17 cellular contexts compared by ENCODE assay signal in genomic region chr12:124491310-124491709, GRCh38.
A peak's percentile ranks its signal among the peaks of the same experiment; 100 is the strongest.
DNase-seq lines count a peak whose midpoint lies in the region; ATAC-seq and TF ChIP-seq lines count a peak whose summit lies in the region.
"Had no signal": no experiment of that assay in that cellular context is flagged by ENCODE, and none has a peak within 500 bp of the region (broad histone marks: within the 10 kb centered on the region; RNA-seq: fewer than 3 reads in every experiment).

No MANE protein-coding gene starts in this region.

- no peaks in the 10 kb centered on the region for H3K27me3 Mint-ChIP-seq in activated naive CD8-positive, alpha-beta T cell treated with anti-CD3 and anti-CD28 coated beads for 36 hours
- no peaks in the 10 kb centered on the region for H3K27me3 Mint-ChIP-seq in activated naive CD8-positive, alpha-beta T cell treated with anti-CD3 and anti-CD28 coated beads, Interleukin-2, amount 50 U/mL, for 24 hours
- no peaks in the 10 kb centered on the region for H3K27me3 Mint-ChIP-seq in activated T-helper 17 cell treated with anti-CD3 and anti-CD28 coated beads, Interleukin-2, amount 50 U/mL, for 72 hours
- no peaks in the 10 kb centered on the region for H3K27me3 Mint-ChIP-seq in endodermal cell (ENCODE audit: insufficient read depth)

- no peak for DNase-seq in activated naive CD8-positive, alpha-beta T cell treated with anti-CD3 and anti-CD28 coated beads for 36 hours
- no peak for DNase-seq in activated naive CD8-positive, alpha-beta T cell treated with anti-CD3 and anti-CD28 coated beads, Interleukin-2, amount 50 U/mL, for 24 hours
- DNase-seq in endodermal cell (no peak), gastrocnemius medialis (no peak), NCI-H82 treated with DMSO at 0.1 percent for 48 hours (lab: John Stamatoyannopoulos, UW; ENCODE audit: unreplicated experiment) (no peak)
- DNase-seq: DND-41, GOT3, KG1, NCI-H1417 treated with DMSO at 0.1 percent for 48 hours, NCI-H2029, NCI-H2171 treated with DMSO at 0.1 percent for 48 hours, NCI-H774, PC-3 had no signal

- H3K9me3 Mint-ChIP-seq in activated naive CD8-positive, alpha-beta T cell treated with anti-CD3 and anti-CD28 coated beads for 36 hours: no peaks in the 10 kb centered on the region
- no peaks in the 10 kb centered on the region for H3K9me3 Mint-ChIP-seq in activated naive CD8-positive, alpha-beta T cell treated with anti-CD3 and anti-CD28 coated beads, Interleukin-2, amount 50 U/mL, for 24 hours
- no peaks in the 10 kb centered on the region for H3K9me3 Mint-ChIP-seq in activated T-helper 17 cell treated with anti-CD3 and anti-CD28 coated beads, Interleukin-2, amount 50 U/mL, for 72 hours
- H3K9me3 Mint-ChIP-seq in endodermal cell: no peaks in the 10 kb centered on the region

- H3K36me3 Mint-ChIP-seq in activated naive CD8-positive, alpha-beta T cell treated with anti-CD3 and anti-CD28 coated beads for 36 hours: peaks cover 20% of the 10 kb centered on the region
- peaks cover 11% of the 10 kb centered on the region for H3K36me3 Mint-ChIP-seq in activated naive CD8-positive, alpha-beta T cell treated with anti-CD3 and anti-CD28 coated beads, Interleukin-2, amount 50 U/mL, for 24 hours (ENCODE audit: low read depth)
- H3K36me3 Mint-ChIP-seq in activated T-helper 17 cell treated with anti-CD3 and anti-CD28 coated beads, Interleukin-2, amount 50 U/mL, for 72 hours (ENCODE audit: low read depth): peaks cover 14% of the 10 kb centered on the region
- H3K36me3 Mint-ChIP-seq in endodermal cell (ENCODE audit: low read depth): peaks cover 11% of the 10 kb centered on the region

- 93 to 96% methylated on average over 6 to 7 of the region's 7 CpGs for WGBS in endodermal cell (ENCODE audit: insufficient coverage in 1 of 2, insufficient read length in 1 of 2), 2 experiments

- intact Hi-C loops in gastrocnemius medialis (cut with DNase I; ENCODE audit: low total_unique reads): no loop called here

- H3K4me3 ChIP-seq in endodermal cell (ENCODE audit: low read length) (no peak overlapping the region), gastrocnemius medialis (no peak overlapping the region)

- no peak overlapping the region for H3K9ac ChIP-seq in endodermal cell (ENCODE audit: extremely low read depth, low read length, poor library complexity, severe bottlenecking)

- in situ Hi-C loops in gastrocnemius medialis (cut with MboI; ENCODE audit: low sequenced_read_pairs in 4 of 4): no loop called here

- H3K4me1 ChIP-seq in endodermal cell (ENCODE audit: control insufficient read depth, insufficient read depth, low read length): no peaks in the 10 kb centered on the region
- peaks cover 18 to 31% of the 10 kb centered on the region in 2 donors for H3K4me1 ChIP-seq in gastrocnemius medialis

- no peak for ATAC-seq in activated naive CD8-positive, alpha-beta T cell treated with anti-CD3 and anti-CD28 coated beads, Interleukin-2, amount 50 U/mL, for 24 hours
- no peak for ATAC-seq in activated T-helper 17 cell treated with anti-CD3 and anti-CD28 coated beads, Interleukin-2, amount 50 U/mL, for 72 hours (replicated peaks)
- ATAC-seq in gastrocnemius medialis: no peak
- no peak for ATAC-seq in GM19035 (IDR thresholded peaks at IDR 0.05; ENCODE audit: unreplicated experiment)
- no peak for ATAC-seq in HG02588 (IDR thresholded peaks at IDR 0.05; ENCODE audit: unreplicated experiment)
- ATAC-seq: PC-3 had no signal

- no peak for TF ChIP-seq POLR2A in gastrocnemius medialis (IDR thresholded peaks at IDR 0.05)

- TF ChIP-seq CTCF in endodermal cell (conservative IDR thresholded peaks at IDR 0.05) (no peak), gastrocnemius medialis (IDR thresholded peaks at IDR 0.05 in 4 of 5, conservative IDR thresholded peaks at IDR 0.05 in 1 of 5) (no peak)

- H3K36me3 ChIP-seq in endodermal cell (ENCODE audit: control insufficient read depth, insufficient read depth, low read length) (peaks cover 14% of the 10 kb centered on the region), gastrocnemius medialis (peaks cover 0 to 13% of the 10 kb centered on the region in 2 donors)

- H3K9me3 ChIP-seq in endodermal cell (ENCODE audit: control insufficient read depth, low read length) (no peaks in the 10 kb centered on the region), gastrocnemius medialis (no peaks in the 10 kb centered on the region)

- H3K27ac ChIP-seq in endodermal cell (ENCODE audit: low read depth, low read length) (no peak overlapping the region), gastrocnemius medialis (peak overlapping the region; percentile 29 to 66 (median 46))
- H3K27ac ChIP-seq: 22Rv1 had no signal

- H3K27me3 ChIP-seq in endodermal cell (ENCODE audit: control insufficient read depth, insufficient read depth, low read length, poor library complexity, severe bottlenecking) (no peaks in the 10 kb centered on the region), gastrocnemius medialis (no peaks in the 10 kb centered on the region)

- H3K4me1 Mint-ChIP-seq in activated naive CD8-positive, alpha-beta T cell treated with anti-CD3 and anti-CD28 coated beads for 36 hours: peaks cover 29% of the 10 kb centered on the region
- H3K4me1 Mint-ChIP-seq in activated naive CD8-positive, alpha-beta T cell treated with anti-CD3 and anti-CD28 coated beads, Interleukin-2, amount 50 U/mL, for 24 hours: peaks cover 41% of the 10 kb centered on the region
- peaks cover 24% of the 10 kb centered on the region for H3K4me1 Mint-ChIP-seq in activated T-helper 17 cell treated with anti-CD3 and anti-CD28 coated beads, Interleukin-2, amount 50 U/mL, for 72 hours
- H3K4me1 Mint-ChIP-seq in endodermal cell: no peaks in the 10 kb centered on the region

- peak overlapping the region; percentile 12 for H3K27ac Mint-ChIP-seq in activated naive CD8-positive, alpha-beta T cell treated with anti-CD3 and anti-CD28 coated beads for 36 hours
- H3K27ac Mint-ChIP-seq in activated naive CD8-positive, alpha-beta T cell treated with anti-CD3 and anti-CD28 coated beads, Interleukin-2, amount 50 U/mL, for 24 hours: no peak overlapping the region
- H3K27ac Mint-ChIP-seq in activated T-helper 17 cell treated with anti-CD3 and anti-CD28 coated beads, Interleukin-2, amount 50 U/mL, for 72 hours: peak overlapping the region; percentile 32
- H3K27ac Mint-ChIP-seq in endodermal cell: peak overlapping the region; percentile 20

- no peak overlapping the region for H3K4me3 Mint-ChIP-seq in activated naive CD8-positive, alpha-beta T cell treated with anti-CD3 and anti-CD28 coated beads for 36 hours
- no peak overlapping the region for H3K4me3 Mint-ChIP-seq in activated naive CD8-positive, alpha-beta T cell treated with anti-CD3 and anti-CD28 coated beads, Interleukin-2, amount 50 U/mL, for 24 hours
- H3K4me3 Mint-ChIP-seq in activated T-helper 17 cell treated with anti-CD3 and anti-CD28 coated beads, Interleukin-2, amount 50 U/mL, for 72 hours: no peak overlapping the region
- H3K4me3 Mint-ChIP-seq in endodermal cell: no peak overlapping the region
